1 cellular context compared by ENCODE assay signal in the genomic region with DNA sequence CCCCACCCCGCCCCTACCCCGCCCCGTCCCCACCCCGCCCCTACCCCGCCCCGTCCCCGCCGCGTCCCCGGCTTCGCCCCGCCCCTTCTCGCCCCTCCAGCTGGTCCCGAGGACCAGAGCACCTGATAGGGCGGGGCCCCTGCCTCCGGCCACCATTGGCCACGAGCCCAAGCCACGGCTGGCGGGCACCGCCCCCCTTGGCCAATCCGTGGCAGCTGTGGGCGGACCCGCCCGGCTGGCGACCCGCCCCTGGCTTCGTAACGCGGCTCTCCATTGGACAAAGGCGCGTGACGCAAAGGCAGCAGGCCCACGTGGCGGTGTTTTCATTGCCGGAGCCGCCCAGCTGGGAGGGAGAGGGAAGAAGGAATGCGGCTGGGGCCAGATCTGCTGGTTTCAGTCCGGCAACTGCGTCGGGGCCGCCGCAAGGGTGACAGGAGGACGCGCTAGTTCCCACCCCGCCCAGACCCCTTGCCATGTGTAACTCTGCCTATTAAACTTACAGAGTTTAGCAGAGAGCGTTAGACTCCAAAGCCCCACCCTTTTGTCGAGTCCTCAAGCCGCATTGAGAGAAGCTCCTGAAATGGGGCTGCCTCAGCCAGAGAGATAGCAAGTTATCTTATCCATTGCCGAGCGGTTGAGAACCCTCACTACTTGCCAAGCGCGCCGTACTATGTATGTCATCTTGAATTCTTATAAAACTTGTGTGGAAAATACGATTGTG.
TF ChIP-seq lines count a peak whose summit lies in the region.

No MANE protein-coding gene starts in this region.

TF ChIP-seq in SK-N-SH, 30 proteins besides CTCF, POLR2A, EP300 and RAD21 (continued from another document):
- TF ChIP-seq, protein P1, sequence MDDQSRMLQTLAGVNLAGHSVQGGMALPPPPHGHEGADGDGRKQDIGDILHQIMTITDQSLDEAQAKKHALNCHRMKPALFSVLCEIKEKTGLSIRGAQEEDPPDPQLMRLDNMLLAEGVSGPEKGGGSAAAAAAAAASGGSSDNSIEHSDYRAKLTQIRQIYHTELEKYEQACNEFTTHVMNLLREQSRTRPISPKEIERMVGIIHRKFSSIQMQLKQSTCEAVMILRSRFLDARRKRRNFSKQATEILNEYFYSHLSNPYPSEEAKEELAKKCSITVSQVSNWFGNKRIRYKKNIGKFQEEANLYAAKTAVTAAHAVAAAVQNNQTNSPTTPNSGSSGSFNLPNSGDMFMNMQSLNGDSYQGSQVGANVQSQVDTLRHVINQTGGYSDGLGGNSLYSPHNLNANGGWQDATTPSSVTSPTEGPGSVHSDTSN (IDR thresholded peaks at IDR 0.05), result peak; percentile 48
- TF ChIP-seq GABPA (IDR thresholded peaks at IDR 0.05; ENCODE audit: low read depth) (peak; percentile 14; the same call in 1 of the 2 replicates), REST (IDR thresholded peaks at IDR 0.05; ENCODE audit: low read depth, low read length) (no peak), TCF12 (IDR thresholded peaks at IDR 0.05) (no peak), NFIC (IDR thresholded peaks at IDR 0.05; ENCODE audit: borderline replicate concordance) (no peak), YY1 (IDR thresholded peaks at IDR 0.05; ENCODE audit: low read depth) (no peak), USF2 (IDR thresholded peaks at IDR 0.05; ENCODE audit: borderline replicate concordance, low read depth, low read length) (peak; percentile 72), RFX5 (IDR thresholded peaks at IDR 0.05; ENCODE audit: low read length) (peak; percentile 78), POLR2AphosphoS5 (IDR thresholded peaks at IDR 0.05; ENCODE audit: low read depth, low read length) (no peak), SIN3A (IDR thresholded peaks at IDR 0.05; ENCODE audit: borderline replicate concordance, low read depth, low read length) (peak; percentile 99), TAF1 (IDR thresholded peaks at IDR 0.05; ENCODE audit: borderline replicate concordance, low read depth, low read length) (peak; percentile 43; the same call in 1 of the 2 replicates), FOSL2 (IDR thresholded peaks at IDR 0.05; ENCODE audit: borderline replicate concordance, low read depth) (no peak), FOXJ3 (CRISPR knock-in tag; IDR thresholded peaks at IDR 0.05) (no peak), MAX (IDR thresholded peaks at IDR 0.05; ENCODE audit: low read depth) (peak; percentile 100), JUND (IDR thresholded peaks at IDR 0.05) (no peak), GATA2 (CRISPR knock-in tag; IDR thresholded peaks at IDR 0.05) (no peak), RXRA (IDR thresholded peaks at IDR 0.05; ENCODE audit: borderline replicate concordance, low read depth) (no peak), SMC3 (IDR thresholded peaks at IDR 0.05; ENCODE audit: low read depth, low read length) (no peak), NRF1 (IDR thresholded peaks at IDR 0.05; ENCODE audit: low read depth, low read length) (no peak), EZH2phosphoT487 (IDR thresholded peaks at IDR 0.05; ENCODE audit: borderline replicate concordance, low read depth) (no peak), RCOR1 (IDR thresholded peaks at IDR 0.05; ENCODE audit: low read length) (no peak), IRF3 (IDR thresholded peaks at IDR 0.05; ENCODE audit: low read depth, low read length) (peak; percentile 86), TEAD4 (IDR thresholded peaks at IDR 0.05; ENCODE audit: borderline replicate concordance, insufficient read depth) (no peak), CHD2 (IDR thresholded peaks at IDR 0.05; ENCODE audit: low read length, partially characterized antibody) (peak; percentile 78), MXI1 (IDR thresholded peaks at IDR 0.05; ENCODE audit: low read depth, low read length) (peak; percentile 99), ELF1 (IDR thresholded peaks at IDR 0.05) (no peak), MEF2A (IDR thresholded peaks at IDR 0.05; ENCODE audit: borderline replicate concordance, low read depth) (no peak)
- TF ChIP-seq, protein P2, sequence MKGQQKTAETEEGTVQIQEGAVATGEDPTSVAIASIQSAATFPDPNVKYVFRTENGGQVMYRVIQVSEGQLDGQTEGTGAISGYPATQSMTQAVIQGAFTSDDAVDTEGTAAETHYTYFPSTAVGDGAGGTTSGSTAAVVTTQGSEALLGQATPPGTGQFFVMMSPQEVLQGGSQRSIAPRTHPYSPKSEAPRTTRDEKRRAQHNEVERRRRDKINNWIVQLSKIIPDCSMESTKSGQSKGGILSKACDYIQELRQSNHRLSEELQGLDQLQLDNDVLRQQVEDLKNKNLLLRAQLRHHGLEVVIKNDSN (IDR thresholded peaks at IDR 0.05; ENCODE audit: borderline replicate concordance, low read depth), result peak; percentile 89
TF ChIP-seq in SK-N-SH: peak in this region for 11.
